Comparison of ENCODE assay signal across 8 cellular contexts in the genomic region with DNA sequence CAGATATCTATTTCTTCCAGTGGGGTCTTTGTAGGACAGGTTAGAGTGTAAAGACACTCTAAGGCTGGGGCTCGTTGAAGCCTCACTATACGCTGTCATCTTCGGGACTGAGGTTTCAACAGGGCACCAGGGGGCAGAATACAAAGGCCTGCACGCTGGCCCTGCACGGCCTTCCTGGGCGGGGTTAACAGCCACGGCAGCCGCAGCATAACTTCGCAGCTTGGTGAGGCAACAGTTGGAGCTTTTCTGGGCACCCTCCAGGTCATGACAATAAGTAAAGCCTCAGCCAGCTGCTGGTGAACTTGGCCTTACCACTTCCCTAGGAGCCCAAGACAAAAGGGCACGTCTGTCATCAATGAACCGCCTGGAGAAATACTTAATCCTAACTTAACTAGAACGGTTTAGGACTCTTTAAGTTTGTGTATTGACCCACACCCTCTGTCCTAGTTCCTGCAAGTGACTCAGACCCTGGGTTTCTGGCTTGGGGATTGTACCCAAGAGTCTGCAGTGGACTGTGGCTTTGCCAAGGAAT. TPM values are rescaled to one million over a fixed set of nuclear protein-coding genes. Genes with fewer than 3 reads are reported as not detected.
A peak's percentile ranks its signal among the peaks of the same experiment; 100 is the strongest.
DNase-seq lines count a peak whose midpoint lies in the region; ATAC-seq and TF ChIP-seq lines count a peak whose summit lies in the region.

No MANE protein-coding gene starts in this region.

- in situ Hi-C loops in GM13976 (cut with MboI; ENCODE audit: low sequenced_read_pairs, unreplicated experiment), result no loop called here

- DNase-seq in GM13976 (ENCODE audit: low spot score) (peak; percentile 66), NAMALWA (ENCODE audit: low spot score) (peak; percentile 95), dermis blood vessel endothelial cell (peak; percentile 82), medulla oblongata (ENCODE audit: extremely low spot score) (peak; percentile 84), COLO668 (lab: John Stamatoyannopoulos, UW; ENCODE audit: unreplicated experiment) (no peak)
- peak; percentile 69 to 71 for DNase-seq in activated CD4-positive, alpha-beta T cell treated with anti-CD3 and anti-CD28 coated beads for 24 hours (ENCODE audit: low read depth in 2 of 2)
- DNase-seq in stimulated activated CD8-positive, alpha-beta memory T cell treated with anti-CD3 and anti-CD28 coated beads, Interleukin-15, amount 100 ng/mL, for 48 hours (ENCODE audit: low read depth in 2 of 2), result peak; percentile 75 to 76

- no peak for ATAC-seq in GM21528 (IDR thresholded peaks at IDR 0.05; ENCODE audit: low FRiP score, unreplicated experiment)

- TF ChIP-seq CTCF in GM13976 (IDR thresholded peaks at IDR 0.05; ENCODE audit: borderline replicate concordance, control extremely low read depth, extremely low read depth, insufficient read depth, missing control alignments), result peak; percentile 33

RNA-seq across cellular contexts. Expression of a gene that starts 2.3 kb away (rescaled TPM):
- 0.84 and 1.7 TPM in 2 replicates for total RNA-seq in dermis blood vessel endothelial cell
